8 cellular contexts compared by ENCODE assay signal in the genomic region with DNA sequence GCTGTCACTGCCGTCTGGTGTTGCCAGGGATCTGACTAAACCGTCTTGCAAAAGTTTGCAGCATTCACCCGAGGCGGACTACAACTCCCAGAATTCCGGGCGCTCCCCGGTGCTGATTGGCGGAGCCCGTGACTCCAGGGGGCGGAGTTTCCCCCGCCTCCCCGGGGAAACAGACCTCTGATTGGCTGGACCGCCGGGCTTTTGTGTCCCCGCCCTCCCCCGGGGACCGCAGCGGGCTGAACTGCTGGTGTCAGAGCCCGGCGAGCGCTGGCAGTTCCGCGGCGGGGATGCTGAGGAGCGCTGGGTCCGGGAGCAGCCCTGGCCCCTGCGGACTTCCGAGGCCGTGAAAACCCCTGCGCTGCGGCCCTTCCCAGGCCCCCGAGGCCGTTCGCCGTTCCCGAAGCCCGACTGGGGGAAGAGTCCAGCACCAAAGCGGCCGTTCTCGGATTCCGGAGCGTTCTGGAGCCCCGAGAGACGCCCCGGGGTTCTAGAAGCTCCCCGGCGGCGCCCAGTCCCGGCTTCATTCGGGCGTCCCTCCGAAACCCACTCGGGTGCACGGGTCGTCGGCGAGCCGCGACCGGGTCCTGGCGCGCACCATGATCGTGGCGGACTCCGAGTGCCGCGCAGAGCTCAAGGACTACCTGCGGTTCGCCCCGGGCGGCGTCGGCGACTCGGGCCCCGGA. TPM values are rescaled to one million over a fixed set of nuclear protein-coding genes. Genes with fewer than 3 reads are reported as not detected.
A peak's percentile ranks its signal among the peaks of the same experiment; 100 is the strongest.
DNase-seq lines count a peak whose midpoint lies in the region; ATAC-seq, FAIRE-seq and TF ChIP-seq lines count a peak whose summit lies in the region.

A gene with protein sequence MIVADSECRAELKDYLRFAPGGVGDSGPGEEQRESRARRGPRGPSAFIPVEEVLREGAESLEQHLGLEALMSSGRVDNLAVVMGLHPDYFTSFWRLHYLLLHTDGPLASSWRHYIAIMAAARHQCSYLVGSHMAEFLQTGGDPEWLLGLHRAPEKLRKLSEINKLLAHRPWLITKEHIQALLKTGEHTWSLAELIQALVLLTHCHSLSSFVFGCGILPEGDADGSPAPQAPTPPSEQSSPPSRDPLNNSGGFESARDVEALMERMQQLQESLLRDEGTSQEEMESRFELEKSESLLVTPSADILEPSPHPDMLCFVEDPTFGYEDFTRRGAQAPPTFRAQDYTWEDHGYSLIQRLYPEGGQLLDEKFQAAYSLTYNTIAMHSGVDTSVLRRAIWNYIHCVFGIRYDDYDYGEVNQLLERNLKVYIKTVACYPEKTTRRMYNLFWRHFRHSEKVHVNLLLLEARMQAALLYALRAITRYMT (plus strand): TSS at position 267 of the 683 bp plus-strand sequence. CDS start 330 bp downstream, at position 597.

- H3K27me3 ChIP-seq in psoas muscle (ENCODE audit: insufficient read depth in 3 of 3, low read length in 2 of 3), result no peaks in the 10 kb centered on the region

- peak within 1 kb of the TSS; percentile 96 for H3K4me3 ChIP-seq in psoas muscle

- H3K27ac ChIP-seq in psoas muscle, result peak within 1 kb of the TSS; percentile 86

- WGBS in psoas muscle, 3 donors, result 0% methylated on average over 52 to 76 of the region's 76 CpGs

- FAIRE-seq in urothelium cell line (lab: Jason Lieb, UNC), result no peak

- ATAC-seq in GM18498 (IDR thresholded peaks at IDR 0.05; ENCODE audit: unreplicated experiment), result peak; percentile 96
- peak; percentile 88 for ATAC-seq in HG02938 (IDR thresholded peaks at IDR 0.05; ENCODE audit: unreplicated experiment)
- ATAC-seq in left ventricle myocardium superior, result peak; percentile 97
- ATAC-seq in psoas muscle, result peak; percentile 96 to 98 (median 97)

- H3K36me3 ChIP-seq in psoas muscle (ENCODE audit: insufficient read depth in 1 of 2, low read depth in 1 of 2), result no peaks in the 10 kb centered on the region

- no peak for TF ChIP-seq CTCF in psoas muscle (IDR thresholded peaks at IDR 0.05)

- H3K9me3 ChIP-seq in psoas muscle, result no peaks in the 10 kb centered on the region

- DNase-seq in NCI-H187 (lab: John Stamatoyannopoulos, UW) (peak; percentile 84 to 96), T-helper 2 cell (peak; percentile 97 to 99 (median 99)), anterior cingulate cortex (lab: John Stamatoyannopoulos, UW) (peak; percentile 79 to 99 (median 97)), left ventricle myocardium superior (peak; percentile 100), psoas muscle (peak; percentile 100), urothelium cell line (ENCODE audit: low spot score) (peak; percentile 99)

- peaks cover 28% of the 10 kb centered on the region for H3K4me1 ChIP-seq in psoas muscle

- intact Hi-C loops in left ventricle myocardium superior (cut with micrococcal nuclease) (no loop called here), psoas muscle (cut with DNase I) (no loop called here)

RNA-seq across cellular contexts. Expression of the gene that starts here (rescaled TPM):
- 2.7 TPM for total RNA-seq in left ventricle myocardium superior
- total RNA-seq in psoas muscle, result 10 to 100 TPM in 3 of 4 donors, 1 to 10 TPM in 1; 8.1 to 25.5 (median 12.2) TPM
- 10 to 100 TPM in 2 of 3 donors, 1 to 10 TPM in 1; 9.1 to 34.9 (median 12.4) TPM for polyA plus RNA-seq in psoas muscle

Comparison
In these comparisons a context has a peak if more than half of its experiments do, and no peak if none do; other contexts are left out.
1. Peak in every context shown above with its lines: DNase-seq, ATAC-seq, H3K4me3 ChIP-seq and H3K27ac ChIP-seq.